ENCODE assay signal across 8 cellular contexts in the genomic region with DNA sequence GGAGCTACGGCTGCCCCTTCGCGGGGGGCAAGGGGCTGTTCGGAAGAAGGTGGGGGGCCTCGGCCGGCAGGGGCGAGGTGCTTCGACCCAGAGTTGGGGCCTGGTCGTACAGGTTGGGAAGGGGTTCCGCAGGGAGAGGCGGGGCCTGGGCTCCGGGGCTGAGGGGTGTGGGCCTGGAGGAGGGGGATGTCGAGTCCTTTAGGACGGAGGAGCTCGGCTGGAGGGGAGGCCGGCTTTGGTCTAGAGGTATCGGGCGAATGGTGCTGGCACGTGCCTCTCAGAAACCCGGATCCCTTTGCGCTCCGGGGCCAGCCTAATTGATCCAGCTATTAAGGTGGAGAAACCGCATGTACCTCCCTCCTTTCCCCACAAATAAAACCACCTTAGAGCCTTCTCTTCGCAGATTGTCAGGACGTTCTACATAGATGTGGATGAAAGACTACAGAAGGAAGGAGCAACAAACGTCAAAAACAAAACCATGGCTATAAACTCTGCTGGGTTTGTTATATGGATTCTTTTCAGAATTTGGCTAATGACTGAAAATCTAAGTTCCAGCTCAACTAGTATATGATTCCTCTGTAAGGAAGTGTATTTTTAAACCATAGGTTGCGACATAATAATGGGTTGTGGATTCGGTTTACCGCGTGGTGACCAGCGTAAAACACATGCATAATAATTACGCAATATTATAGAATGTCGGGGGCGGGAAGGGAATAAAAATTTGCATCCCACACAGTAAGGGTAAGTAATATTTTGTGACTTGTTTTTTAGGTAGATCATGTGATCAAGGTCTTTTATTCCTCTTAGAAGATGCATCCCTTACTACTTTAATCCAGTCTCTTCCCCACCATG. TPM values are rescaled to one million over a fixed set of nuclear protein-coding genes. Genes with fewer than 3 reads are reported as not detected.
DNase-seq lines count a peak whose midpoint lies in the region; ATAC-seq, FAIRE-seq and TF ChIP-seq lines count a peak whose summit lies in the region.

No MANE protein-coding gene starts in this region.

- FAIRE-seq in frontal cortex (lab: Jason Lieb, UNC): no peak

- DNase-seq in AG08396 (ENCODE audit: low spot score): peak; percentile 41
- DNase-seq in NCI-H2029 treated with DMSO at 0.1 percent for 48 hours (lab: John Stamatoyannopoulos, UW): peak; percentile 18
- DNase-seq in left cardiac atrium: peak; percentile 69
- peak; percentile 29 for DNase-seq in prostate gland (ENCODE audit: low spot score)
- no peak for DNase-seq in frontal cortex (ENCODE audit: low spot score in 2 of 2)

- peak overlapping the region; percentile 83 for H3K4me3 Mint-ChIP-seq in activated naive CD8-positive, alpha-beta T cell

- ATAC-seq in HG02870 (IDR thresholded peaks at IDR 0.05; ENCODE audit: unreplicated experiment) (peak; percentile 20), left cardiac atrium (peak; percentile 45 to 78)

- peak overlapping the region; percentile 85 to 90 for H3K27ac ChIP-seq in prostate gland

- WGBS in prostate gland: 19% methylated on average over 31 of the region's 34 CpGs

- H3K9me3 Mint-ChIP-seq in activated naive CD8-positive, alpha-beta T cell (ENCODE audit: low read depth): no peaks in the 10 kb centered on the region

- H3K27ac Mint-ChIP-seq in activated naive CD8-positive, alpha-beta T cell: peak overlapping the region; percentile 61

- H3K36me3 Mint-ChIP-seq in activated naive CD8-positive, alpha-beta T cell: peaks cover 4% of the 10 kb centered on the region

- no peaks in the 10 kb centered on the region for H3K27me3 Mint-ChIP-seq in activated naive CD8-positive, alpha-beta T cell

- H3K4me3 ChIP-seq in GM12875 (ENCODE audit: low read depth, low read length): peak overlapping the region; percentile 60
- peak overlapping the region; percentile 83 to 95 for H3K4me3 ChIP-seq in prostate gland

- intact Hi-C loops in left cardiac atrium (cut with DNase I) (loop anchor here in 1 of 2 donors (5.0 kb wide), 1 partner anchor 117 kb away; no protein-coding TSS in a partner anchor), prostate gland (cut with DNase I) (loop anchor here (2.0 kb wide), 1 partner anchor 119 kb away; a partner anchor contains a TSS)

- no peak for TF ChIP-seq POLR2A in prostate gland (IDR thresholded peaks at IDR 0.05)

- TF ChIP-seq CTCF in GM12875 (IDR thresholded peaks at IDR 0.05; ENCODE audit: borderline replicate concordance, insufficient read depth, low read depth, low read length) (no peak), prostate gland (IDR thresholded peaks at IDR 0.05) (no peak)

- no peaks in the 10 kb centered on the region for H3K27me3 ChIP-seq in prostate gland (replicated peaks; ENCODE audit: insufficient read depth)

- no peaks in the 10 kb centered on the region for H3K4me1 ChIP-seq in prostate gland (replicated peaks)

- H3K9me3 ChIP-seq in prostate gland: no peaks in the 10 kb centered on the region

- H3K36me3 ChIP-seq in prostate gland: no peaks in the 10 kb centered on the region

- H3K4me1 Mint-ChIP-seq in activated naive CD8-positive, alpha-beta T cell (ENCODE audit: low read depth): peaks cover 51% of the 10 kb centered on the region

RNA-seq across cellular contexts. Expression of a gene that starts 0.6 kb away (rescaled TPM):
- 10 to 100 TPM; 31.4 to 31.5 TPM for total RNA-seq in left cardiac atrium
- 10 to 100 TPM; 35.6 to 36.8 TPM for total RNA-seq in prostate gland
- total RNA-seq in frontal cortex: 32.6 TPM

RNA-seq across cellular contexts. Expression of a gene that starts 6.0 kb away (rescaled TPM):
- total RNA-seq in left cardiac atrium (10 to 100 TPM; 13.9 to 14.6 TPM), prostate gland (1 to 10 TPM; 9.4 to 9.5 TPM), frontal cortex (10.6 TPM)

Comparison
In these comparisons a context has a peak if more than half of its experiments do, and no peak if none do; other contexts are left out.
1. DNase-seq: peak in AG08396 (single experiment), NCI-H2029 treated with DMSO at 0.1 percent for 48 hours (single experiment), left cardiac atrium (single experiment) and prostate gland (single experiment); none in frontal cortex (0 of 2).